8 cellular contexts compared by ENCODE assay signal in genomic region chr6:17988422-17988944, GRCh38. TPM values are rescaled to one million over a fixed set of nuclear protein-coding genes. Genes with fewer than 3 reads are reported as not detected.
DNase-seq lines count a peak whose midpoint lies in the region; ATAC-seq, FAIRE-seq and TF ChIP-seq lines count a peak whose summit lies in the region.

No MANE protein-coding gene starts in this region.

- H3K9me3 ChIP-seq in DOHH2 (ENCODE audit: control insufficient read depth, insufficient read depth, low read length) = no peaks in the 10 kb centered on the region
- no peaks in the 10 kb centered on the region for H3K9me3 ChIP-seq in SK-N-MC (ENCODE audit: low read depth, low read length)
- H3K9me3 ChIP-seq in trophoblast cell (ENCODE audit: insufficient read depth, low read depth, low read length) = no peaks in the 10 kb centered on the region

- peak overlapping the region; percentile 99 for H3K18ac ChIP-seq in trophoblast cell (ENCODE audit: low read length)

- H3K9me2 ChIP-seq in DOHH2 (replicated peaks; ENCODE audit: control insufficient read depth, low read length) = no peaks in the 10 kb centered on the region

- H3K9ac ChIP-seq in SK-N-MC (ENCODE audit: insufficient read length) (peak overlapping the region; percentile 73), trophoblast cell (ENCODE audit: low read length) (no peak overlapping the region)

- H3K27ac ChIP-seq in DOHH2 (ENCODE audit: low read depth, low read length) (no peak overlapping the region), SK-N-MC (no peak overlapping the region), trophoblast cell (ENCODE audit: low read depth, low read length) (no peak overlapping the region)

- H2BK5ac ChIP-seq in trophoblast cell (ENCODE audit: low read depth, low read length, poor library complexity) = peak overlapping the region; percentile 89

- no peak for TF ChIP-seq POLR2A in GM12892 (IDR thresholded peaks at IDR 0.05; ENCODE audit: low read depth, low read length)

- no peaks in the 10 kb centered on the region for H3F3A ChIP-seq in DOHH2 (ENCODE audit: control insufficient read depth, insufficient read depth)

- peak overlapping the region; percentile 96 for H2AFZ ChIP-seq in trophoblast cell (ENCODE audit: insufficient read depth, low read length, poor library complexity)

- H2BK12ac ChIP-seq in trophoblast cell (ENCODE audit: low read length) = no peak overlapping the region

- H3K4me3 ChIP-seq in DOHH2 (ENCODE audit: low read length) (peak overlapping the region; percentile 60), SK-N-MC (peak overlapping the region; percentile 80), fibroblast of the aortic adventitia (ENCODE audit: low read depth, low read length) (peak overlapping the region; percentile 85), trophoblast cell (ENCODE audit: low read depth, low read length) (peak overlapping the region; percentile 82)

- H4K12ac ChIP-seq in trophoblast cell (ENCODE audit: low read depth, low read length) = peak overlapping the region; percentile 64

- FAIRE-seq in GM12892 (lab: Jason Lieb, UNC) = no peak

- H3K27me3 ChIP-seq in DOHH2 (ENCODE audit: control insufficient read depth, low read length) (peaks cover 52% of the 10 kb centered on the region), trophoblast cell (ENCODE audit: insufficient read depth, low read length) (no peaks in the 10 kb centered on the region)

- H2AK5ac ChIP-seq in trophoblast cell (ENCODE audit: low read length) = peak overlapping the region; percentile 72

- H3K36me3 ChIP-seq in DOHH2 (ENCODE audit: control insufficient read depth, low read length) (no peaks in the 10 kb centered on the region), SK-N-MC (ENCODE audit: insufficient read depth, low read length) (no peaks in the 10 kb centered on the region), trophoblast cell (ENCODE audit: control insufficient read depth in 1 of 2, insufficient read depth in 2 of 2, low read length in 2 of 2) (peaks cover 4% of the 10 kb centered on the region in 2 experiments)

- no peaks in the 10 kb centered on the region for H4K20me1 ChIP-seq in DOHH2 (ENCODE audit: control insufficient read depth, insufficient read depth, low read depth, low read length)

- ATAC-seq in HG03354 (IDR thresholded peaks at IDR 0.05; ENCODE audit: poor library complexity, severe bottlenecking, unreplicated experiment) (no peak), GM18861 (IDR thresholded peaks at IDR 0.05; ENCODE audit: unreplicated experiment) (no peak)

- no peak overlapping the region for H3K23ac ChIP-seq in trophoblast cell (ENCODE audit: low read length)

- H3K79me2 ChIP-seq in DOHH2 (ENCODE audit: control insufficient read depth, low read length) (no peaks in the 10 kb centered on the region), trophoblast cell (ENCODE audit: control insufficient read depth, insufficient read depth, low read length, poor library complexity) (peaks cover 10% of the 10 kb centered on the region)

- H2BK120ac ChIP-seq in trophoblast cell (ENCODE audit: insufficient read depth, low read length, poor library complexity) = peak overlapping the region; percentile 96

- DNase-seq in SK-N-MC (ENCODE audit: low read depth, low spot score) = no peak
- no peak for DNase-seq in fibroblast of the aortic adventitia (ENCODE audit: low read depth)
- DNase-seq in trophoblast cell = no peak
- no peak for DNase-seq in GM12892 (ENCODE audit: insufficient read length)
- no peak for DNase-seq in EL

- H3K4me1 ChIP-seq in DOHH2 (ENCODE audit: control insufficient read depth, low read length) = peaks cover 6% of the 10 kb centered on the region; the same call in 1 of the 2 replicates
- peaks cover 4 to 5% of the 10 kb centered on the region in 2 experiments for H3K4me1 ChIP-seq in trophoblast cell (ENCODE audit: control insufficient read depth in 1 of 2, insufficient read depth in 2 of 2, low read length in 2 of 2)

- H3K79me1 ChIP-seq in trophoblast cell (ENCODE audit: low read length) = peaks cover 13% of the 10 kb centered on the region

- H3K4me2 ChIP-seq in DOHH2 (ENCODE audit: low read length) (peak overlapping the region; percentile 58), trophoblast cell (ENCODE audit: low read length) (peak overlapping the region; percentile 75)

- H3K14ac ChIP-seq in trophoblast cell (ENCODE audit: low read length) = peak overlapping the region; percentile 96

- peak overlapping the region; percentile 66 for H3K4ac ChIP-seq in trophoblast cell (ENCODE audit: low read depth, low read length)

- peak overlapping the region; percentile 98 for H4K91ac ChIP-seq in trophoblast cell (ENCODE audit: low read depth, low read length)

- WGBS in trophoblast cell (ENCODE audit: extremely low coverage, insufficient coverage, insufficient read length) = no CpG with 5 or more reads among the region's 20 CpGs

- no peak for TF ChIP-seq CTCF in DOHH2 (IDR thresholded peaks at IDR 0.05; ENCODE audit: low read depth, low read length, poor library complexity, severe bottlenecking)
- TF ChIP-seq CTCF in fibroblast of the aortic adventitia (IDR thresholded peaks at IDR 0.05; ENCODE audit: insufficient read depth, low read length) = no peak

- H4K8ac ChIP-seq in trophoblast cell (ENCODE audit: low read depth, low read length) = peak overlapping the region; percentile 97

RNA-seq across cellular contexts. Expression of gene KIF13A, which starts 1.0 kb away (rescaled TPM):
- 53.2 and 86.8 TPM in 2 replicates for total RNA-seq in fibroblast of the aortic adventitia (ENCODE audit: low replicate concordance)
- polyA plus RNA-seq in trophoblast cell (2013) = 53.4 and 54.2 TPM in 2 replicates
- 1.5 TPM for polyA plus RNA-seq in GM12892 (2012; ENCODE audit: missing spikeins)
